ENCODE assay signal across 12 cellular contexts in genomic region chr2:68465081-68465916, GRCh38. TPM values are rescaled to one million over a fixed set of nuclear protein-coding genes. Genes with fewer than 3 reads are reported as not detected.
DNase-seq lines count a peak whose midpoint lies in the region; ATAC-seq and TF ChIP-seq lines count a peak whose summit lies in the region.
"Had no signal": no experiment of that assay in that cellular context is flagged by ENCODE, and none has a peak within 500 bp of the region (broad histone marks: within the 10 kb centered on the region; RNA-seq: fewer than 3 reads in every experiment).

No MANE protein-coding gene starts in this region.

- no peak overlapping the region for H3K9ac ChIP-seq in DND-41 (ENCODE audit: low read depth, low read length)
- no peak overlapping the region for H3K9ac ChIP-seq in PC-3 (ENCODE audit: low read length)

- no peak for DNase-seq in DND-41
- DNase-seq in PC-3 = peak; percentile 43
- DNase-seq in nephron progenitor cell = no peak
- no peak for DNase-seq in NCI-H146 (lab: John Stamatoyannopoulos, UW)
- no peak for DNase-seq in NCI-H1930 (lab: John Stamatoyannopoulos, UW)
- DNase-seq: colonic mucosa, NCI-H2107, testis had no signal

- H3K9me3 ChIP-seq in DND-41 (ENCODE audit: insufficient read depth, low read length, severe bottlenecking) = no peaks in the 10 kb centered on the region
- H3K9me3 ChIP-seq in PC-3 (ENCODE audit: low read length) = no peaks in the 10 kb centered on the region
- H3K9me3 ChIP-seq: colonic mucosa, right atrium auricular region, testis had no signal

- no TSS peak for BruUV-seq in PC-3 (replicated peaks; lab: Mats Ljungman, UMichigan)

- H3K36me3 ChIP-seq in DND-41 (ENCODE audit: insufficient read depth, low read length) (no peaks in the 10 kb centered on the region; the same call in 1 of the 2 replicates), PC-3 (ENCODE audit: low read depth, low read length) (no peaks in the 10 kb centered on the region)
- H3K36me3 ChIP-seq: colonic mucosa, right atrium auricular region had no signal

- no peaks in the 10 kb centered on the region for H3K9me3 Mint-ChIP-seq in activated naive CD8-positive, alpha-beta T cell (ENCODE audit: low read depth)
- H3K9me3 Mint-ChIP-seq in nephron progenitor cell = no peaks in the 10 kb centered on the region

- CTCF ChIA-PET in PC-3 (lab: Charles Lee) = interaction anchor here (0.7 to 1.9 kb wide), 5 partner anchors 22 to 1885 kb away, joined by 3 to 6 read pairs (median 3); no protein-coding TSS in a partner anchor

- no peak for ATAC-seq in DND-41 (ENCODE audit: insufficient read depth, low read depth)
- ATAC-seq in PC-3 = no peak
- ATAC-seq in GM21447 (IDR thresholded peaks at IDR 0.05; ENCODE audit: unreplicated experiment) = no peak
- no peak for ATAC-seq in GM18873 (IDR thresholded peaks at IDR 0.05; ENCODE audit: low FRiP score, unreplicated experiment)

- no peaks in the 10 kb centered on the region for H3K27me3 ChIP-seq in DND-41 (ENCODE audit: insufficient read depth, low read length, poor library complexity)
- no peaks in the 10 kb centered on the region for H3K27me3 ChIP-seq in PC-3 (ENCODE audit: low read length)
- H3K27me3 ChIP-seq: colonic mucosa, right atrium auricular region, testis had no signal

- H3K79me2 ChIP-seq in DND-41 (ENCODE audit: insufficient read depth, low read length) (peaks cover 32% of the 10 kb centered on the region), PC-3 (ENCODE audit: low read length) (peaks cover 8% of the 10 kb centered on the region; the same call in 1 of the 2 replicates)

- peak overlapping the region; percentile 93 for H3K27ac Mint-ChIP-seq in activated naive CD8-positive, alpha-beta T cell
- no peak overlapping the region for H3K27ac Mint-ChIP-seq in nephron progenitor cell

- H3K4me2 ChIP-seq in DND-41 (ENCODE audit: insufficient read depth, low read length) (peak overlapping the region; percentile 69; the same call in 1 of the 2 replicates), PC-3 (ENCODE audit: low read length) (peak overlapping the region; percentile 83)

- POLR2A ChIA-PET in PC-3 (lab: Charles Lee; ENCODE audit: unreplicated experiment) = interaction anchor here (0.6 kb wide), 3 partner anchors 23 to 523 kb away, joined by 3 read pairs; no protein-coding TSS in a partner anchor

- H3K9me2 ChIP-seq in PC-3 (replicated peaks; ENCODE audit: low read length) = no peaks in the 10 kb centered on the region

- H3K4me3 Mint-ChIP-seq in activated naive CD8-positive, alpha-beta T cell = peak overlapping the region; percentile 97
- peak overlapping the region; percentile 96 for H3K4me3 Mint-ChIP-seq in nephron progenitor cell

- H3K4me1 Mint-ChIP-seq in activated naive CD8-positive, alpha-beta T cell (ENCODE audit: low read depth) = peaks cover 47% of the 10 kb centered on the region
- H3K4me1 Mint-ChIP-seq in nephron progenitor cell = peaks cover 34% of the 10 kb centered on the region

- TF ChIP-seq CTCF in DND-41 (IDR thresholded peaks at IDR 0.05; ENCODE audit: borderline replicate concordance, extremely low read depth, low read length, poor library complexity, severe bottlenecking) (no peak), PC-3 (conservative IDR thresholded peaks at IDR 0.05; ENCODE audit: low read depth, low read length) (no peak), nephron progenitor cell (IDR thresholded peaks at IDR 0.05) (no peak)

- H3K27ac ChIP-seq in DND-41 (ENCODE audit: low read length) = no peak overlapping the region
- H3K27ac ChIP-seq in PC-3 (ENCODE audit: low read length) = peak overlapping the region; percentile 49; the same call in 1 of the 2 replicates

- H3K27me3 Mint-ChIP-seq in activated naive CD8-positive, alpha-beta T cell = no peaks in the 10 kb centered on the region
- peaks cover 3% of the 10 kb centered on the region for H3K27me3 Mint-ChIP-seq in nephron progenitor cell (ENCODE audit: low read depth, poor library complexity)

- H3K4me3 ChIP-seq in DND-41 (ENCODE audit: low read depth in 1 of 2, low read length in 2 of 2) (no peak overlapping the region; a peak in 1 of 4 replicates), PC-3 (ENCODE audit: low read length) (peak overlapping the region; percentile 86; the same call in 1 of the 2 replicates)

- no peaks in the 10 kb centered on the region for H3F3A ChIP-seq in PC-3 (ENCODE audit: low read length, unreplicated experiment)

- intact Hi-C loops in PC-3 (cut with micrococcal nuclease) = loop anchor here (5.0 kb wide), 2 partner anchors 442 to 462 kb away; no protein-coding TSS in a partner anchor

- H4K20me1 ChIP-seq in DND-41 (ENCODE audit: insufficient read depth, low read length) = no peaks in the 10 kb centered on the region
- no peaks in the 10 kb centered on the region for H4K20me1 ChIP-seq in PC-3 (ENCODE audit: low read length)

- no peaks in the 10 kb centered on the region for H3K36me3 Mint-ChIP-seq in activated naive CD8-positive, alpha-beta T cell
- no peaks in the 10 kb centered on the region for H3K36me3 Mint-ChIP-seq in nephron progenitor cell (ENCODE audit: low read depth)

- H2AFZ ChIP-seq in DND-41 (ENCODE audit: low read depth, low read length) (no peak overlapping the region), PC-3 (ENCODE audit: low read length) (no peak overlapping the region)

- H3K4me1 ChIP-seq in DND-41 (ENCODE audit: insufficient read depth, low read length) (peaks cover 53% of the 10 kb centered on the region), PC-3 (ENCODE audit: insufficient read depth, low read length) (peaks cover 35% of the 10 kb centered on the region)

RNA-seq across cellular contexts. Expression of gene FBXO48, which starts 1.8 kb away (rescaled TPM):
- 0.52 and 0.91 TPM in 2 replicates for total RNA-seq in PC-3 (2014; rRNA removed)

RNA-seq across cellular contexts. Expression of gene APLF, which starts 2.1 kb away (rescaled TPM):
- 0.69 and 2.4 TPM in 2 replicates for total RNA-seq in PC-3 (2014; rRNA removed)
